Comparison of ENCODE assay signal across 19 cellular contexts in genomic region chr11:6904804-6905203, GRCh38. TPM values are rescaled to one million over a fixed set of nuclear protein-coding genes. Genes with fewer than 3 reads are reported as not detected.
"Had no signal": no experiment of that assay in that cellular context is flagged by ENCODE, and none has a peak within 500 bp of the region (broad histone marks: within the 10 kb centered on the region; RNA-seq: fewer than 3 reads in every experiment).

No MANE protein-coding gene starts in this region.

RNA-seq across cellular contexts. Expression of gene OR2D2, which starts 12.5 kb away (rescaled TPM):
- total RNA-seq: chondrocyte, gastrocnemius medialis, heart right ventricle, left cardiac atrium, liver, lower lobe of right lung, lung microvascular endothelial cell, mesenteric fat pad, myocyte had no signal

RNA-seq across cellular contexts. Expression of gene OR2D3, which starts 16.0 kb away (rescaled TPM):
- total RNA-seq: chondrocyte, colonic mucosa, dermis microvascular lymphatic vessel endothelial cell, endodermal cell, esophagus mucosa, esophagus squamous epithelium, gastrocnemius medialis, glomerular endothelial cell, heart right ventricle, kidney epithelial cell, left cardiac atrium, left lung, liver, lower lobe of right lung, lung microvascular endothelial cell, mesenteric fat pad, mesothelial cell of epicardium, mucosa of descending colon, myocyte had no signal

RNA-seq across cellular contexts. Expression of gene OR10A4, which starts 28.4 kb away (rescaled TPM):
- total RNA-seq: chondrocyte, colonic mucosa, dermis microvascular lymphatic vessel endothelial cell, endodermal cell, esophagus mucosa, esophagus squamous epithelium, gastrocnemius medialis, glomerular endothelial cell, heart right ventricle, kidney epithelial cell, left cardiac atrium, left lung, liver, lower lobe of right lung, lung microvascular endothelial cell, mesenteric fat pad, mesothelial cell of epicardium, mucosa of descending colon, myocyte had no signal

RNA-seq across cellular contexts. Expression of gene OR10A2, which starts 41.9 kb away (rescaled TPM):
- total RNA-seq: chondrocyte, colonic mucosa, dermis microvascular lymphatic vessel endothelial cell, endodermal cell, esophagus mucosa, esophagus squamous epithelium, gastrocnemius medialis, glomerular endothelial cell, heart right ventricle, kidney epithelial cell, left cardiac atrium, left lung, liver, lower lobe of right lung, lung microvascular endothelial cell, mesenteric fat pad, mesothelial cell of epicardium, myocyte had no signal
